11 cellular contexts compared by ENCODE assay signal in genomic region chr22:28142361-28142801, GRCh38.
A peak's percentile ranks its signal among the peaks of the same experiment; 100 is the strongest.
DNase-seq lines count a peak whose midpoint lies in the region; ATAC-seq and TF ChIP-seq lines count a peak whose summit lies in the region.
"Had no signal": no experiment of that assay in that cellular context is flagged by ENCODE, and none has a peak within 500 bp of the region (broad histone marks: within the 10 kb centered on the region; RNA-seq: fewer than 3 reads in every experiment).

No MANE protein-coding gene starts in this region.

- peak overlapping the region; percentile 79 for H3K27ac ChIP-seq in subcutaneous abdominal adipose tissue (ENCODE audit: low read depth, low read length)

- DNase-seq in HFFc6 = peak; percentile 93
- no peak for DNase-seq in left ventricle myocardium superior
- DNase-seq in stimulated activated naive CD4-positive, alpha-beta T cell treated with Interleukin-2 at 50 U/mL for 16 hours (lab: John Stamatoyannopoulos, UW) = no peak
- DNase-seq: activated CD4-positive, alpha-beta T cell treated with anti-CD3 and anti-CD28 coated beads, Interleukin-2, amount 10 ng/mL, durations not matched to agents 24 days and 14 days; cortex of kidney had no signal

- peak overlapping the region; percentile 75 for H3K4me3 Mint-ChIP-seq in HFFc6
- peak overlapping the region in 1 of 5 experiments; percentile 44 for H3K4me3 Mint-ChIP-seq in brain
- H3K4me3 Mint-ChIP-seq: activated CD4-positive, alpha-beta T cell treated with anti-CD3 and anti-CD28 coated beads, Interleukin-2, amount 10 ng/mL, durations not matched to agents 24 days and 14 days; GM23338; IgD-negative memory B cell had no signal

- H3K27ac Mint-ChIP-seq in HFFc6 (peak overlapping the region; percentile 70), brain (peak overlapping the region in 4 of 5 experiments; percentile 9 to 80 (median 49))
- H3K27ac Mint-ChIP-seq: activated CD4-positive, alpha-beta T cell treated with anti-CD3 and anti-CD28 coated beads, Interleukin-2, amount 10 ng/mL, durations not matched to agents 24 days and 14 days; GM23338; IgD-negative memory B cell had no signal

- intact Hi-C loops in left ventricle myocardium superior (cut with micrococcal nuclease) = no loop called here

- no peaks in the 10 kb centered on the region for H3K36me3 ChIP-seq in subcutaneous abdominal adipose tissue (ENCODE audit: control insufficient read depth in 5 of 5, insufficient read depth in 5 of 5, low read length in 5 of 5)

- H3K27me3 ChIP-seq in subcutaneous abdominal adipose tissue (ENCODE audit: control insufficient read depth in 5 of 5, insufficient read depth in 4 of 5, low read length in 5 of 5) = no peaks in the 10 kb centered on the region

- H3K36me3 Mint-ChIP-seq in HFFc6 (ENCODE audit: low read depth) = peaks cover 9% of the 10 kb centered on the region
- no peaks in the 10 kb centered on the region for H3K36me3 Mint-ChIP-seq in brain
- H3K36me3 Mint-ChIP-seq: IgD-negative memory B cell had no signal

- peaks cover 70% of the 10 kb centered on the region for H3K4me1 Mint-ChIP-seq in HFFc6 (ENCODE audit: low read depth)
- peaks cover 89% of the 10 kb centered on the region for H3K4me1 Mint-ChIP-seq in brain
- H3K4me1 Mint-ChIP-seq: activated CD4-positive, alpha-beta T cell treated with anti-CD3 and anti-CD28 coated beads, Interleukin-2, amount 10 ng/mL, durations not matched to agents 24 days and 14 days; IgD-negative memory B cell had no signal

- H3K27me3 Mint-ChIP-seq in HFFc6 (ENCODE audit: insufficient read depth) (peaks cover 3% of the 10 kb centered on the region), brain (no peaks in the 10 kb centered on the region)
- H3K27me3 Mint-ChIP-seq: IgD-negative memory B cell had no signal

- ATAC-seq in left ventricle myocardium superior (peak; percentile 71), HG03175 (IDR thresholded peaks at IDR 0.05; ENCODE audit: unreplicated experiment) (no peak), GM19397 (IDR thresholded peaks at IDR 0.05; ENCODE audit: unreplicated experiment) (no peak)
- ATAC-seq: GM23338 had no signal

- peak overlapping the region in 3 of 5 donors; percentile 25 to 41 (median 27) for H3K4me3 ChIP-seq in subcutaneous abdominal adipose tissue (ENCODE audit: low read depth in 1 of 5, low read length in 5 of 5)
- H3K4me3 ChIP-seq: GM23338 had no signal

- peaks cover 0 to 3% (median 3%) of the 10 kb centered on the region in 5 donors for H3K9me3 ChIP-seq in subcutaneous abdominal adipose tissue (ENCODE audit: control insufficient read depth in 5 of 5, low read length in 5 of 5)

- H3K4me1 ChIP-seq in subcutaneous abdominal adipose tissue (ENCODE audit: control insufficient read depth in 5 of 5, insufficient read depth in 5 of 5, low read length in 5 of 5) = peaks cover 0 to 62% (median 50%) of the 10 kb centered on the region in 5 donors

- H3K9me3 Mint-ChIP-seq in HFFc6 = no peaks in the 10 kb centered on the region
- no peaks in the 10 kb centered on the region for H3K9me3 Mint-ChIP-seq in brain
- H3K9me3 Mint-ChIP-seq: activated CD4-positive, alpha-beta T cell treated with anti-CD3 and anti-CD28 coated beads, Interleukin-2, amount 10 ng/mL, durations not matched to agents 24 days and 14 days; GM23338 had no signal

- no peak for TF ChIP-seq CTCF in HFFc6 (IDR thresholded peaks at IDR 0.05)
- TF ChIP-seq CTCF in brain (conservative IDR thresholded peaks at IDR 0.05) = no peak

- H3K9ac ChIP-seq in subcutaneous abdominal adipose tissue (ENCODE audit: low read length in 5 of 5) = peak overlapping the region in 2 of 5 donors; percentile 31 to 63
